ENCODE assay signal across 13 cellular contexts in genomic region chr21:36910581-36911307, GRCh38. TPM values are rescaled to one million over a fixed set of nuclear protein-coding genes. Genes with fewer than 3 reads are reported as not detected.
A peak's percentile ranks its signal among the peaks of the same experiment; 100 is the strongest.
DNase-seq lines count a peak whose midpoint lies in the region; ATAC-seq and TF ChIP-seq lines count a peak whose summit lies in the region.
"Had no signal": no experiment of that assay in that cellular context is flagged by ENCODE, and none has a peak within 500 bp of the region (broad histone marks: within the 10 kb centered on the region; RNA-seq: fewer than 3 reads in every experiment).

No MANE protein-coding gene starts in this region.

- H2AK5ac ChIP-seq in IMR-90 (ENCODE audit: low read depth, low read length) = peak overlapping the region; percentile 100

- no peaks in the 10 kb centered on the region for H3K9me3 ChIP-seq in IMR-90 (ENCODE audit: control insufficient read depth, insufficient read depth, low read length)
- H3K9me3 ChIP-seq: Peyer's patch had no signal

- peak overlapping the region; percentile 90 for H2AFZ ChIP-seq in IMR-90 (replicated peaks; ENCODE audit: low read length, poor library complexity)

- peak; percentile 45 for DNase-seq in AG09319 (ENCODE audit: extremely low read depth, low read depth)
- peak; percentile 81 for DNase-seq in IMR-90
- peak; percentile 70 for DNase-seq in choroid plexus epithelial cell (ENCODE audit: low read depth)
- DNase-seq in left kidney (ENCODE audit: low read depth, low spot score) = peak; percentile 70
- DNase-seq in GM13976 (ENCODE audit: low spot score) = no peak
- no peak for DNase-seq in NCI-H1105 (lab: John Stamatoyannopoulos, UW)
- no peak for DNase-seq in GM19240 (ENCODE audit: insufficient read length, low spot score)
- DNase-seq: activated gamma-delta T cell; effector CD4-positive, alpha-beta T cell; NCI-H2081 treated with DMSO at 0.1 percent for 48 hours; Peyer's patch; stimulated activated naive CD8-positive, alpha-beta T cell treated with anti-CD3 and anti-CD28 coated beads, Interleukin-15, amount 100 ng/mL, for 72 hours had no signal

- H2AK9ac ChIP-seq in IMR-90 (replicated peaks; ENCODE audit: low read depth, low read length, poor library complexity) = peak overlapping the region; percentile 84

- no peak for TF ChIP-seq CTCF in AG09319 (IDR thresholded peaks at IDR 0.05; ENCODE audit: low read depth, low read length)
- no peak for TF ChIP-seq CTCF in IMR-90 (conservative IDR thresholded peaks at IDR 0.05; ENCODE audit: low read depth, low read length)
- TF ChIP-seq CTCF in choroid plexus epithelial cell (conservative IDR thresholded peaks at IDR 0.05; ENCODE audit: low read depth, low read length) = no peak
- TF ChIP-seq CTCF in GM13976 (IDR thresholded peaks at IDR 0.05; ENCODE audit: borderline replicate concordance, control extremely low read depth, extremely low read depth, insufficient read depth, missing control alignments) = no peak

- CTCF ChIA-PET in IMR-90 (lab: Yijun Ruan, JAX) = no interaction called here

- H3K4me1 ChIP-seq in IMR-90 (ENCODE audit: control insufficient read depth, insufficient read depth, low read length) = peaks cover 16% of the 10 kb centered on the region
- H3K4me1 ChIP-seq: Peyer's patch had no signal

- H3K4me3 ChIP-seq in IMR-90 (ENCODE audit: insufficient read depth, low read depth, low read length) (no peak overlapping the region), choroid plexus epithelial cell (ENCODE audit: low read depth, low read length) (peak overlapping the region; percentile 7)
- H3K4me3 ChIP-seq: Peyer's patch had no signal

- H3K27ac ChIP-seq in IMR-90 (ENCODE audit: insufficient read depth, low read length) = peak overlapping the region; percentile 99
- H3K27ac ChIP-seq: Peyer's patch had no signal

- no peaks in the 10 kb centered on the region for H4K20me1 ChIP-seq in IMR-90 (ENCODE audit: insufficient read depth, low read length)

- TF ChIP-seq RAD21 in IMR-90 (IDR thresholded peaks at IDR 0.05; ENCODE audit: low read length) = no peak

- intact Hi-C loops in IMR-90 (cut with micrococcal nuclease) = no loop called here

- no peak for TF ChIP-seq POLR2A in IMR-90 (IDR thresholded peaks at IDR 0.05; ENCODE audit: low read depth, low read length)

- in situ Hi-C loops in IMR-90 (cut with MboI; ENCODE audit: low sequenced_read_pairs) (no loop called here), GM13976 (cut with MboI; ENCODE audit: low sequenced_read_pairs, unreplicated experiment) (no loop called here)

- WGBS in IMR-90 (ENCODE audit: extremely low coverage in 2 of 2, insufficient read length in 1 of 2), 2 experiments = 36% methylated on average over 8 of the region's 17 CpGs; no CpG with 5 or more reads in 1 of the 2 experiments

- peak overlapping the region; percentile 99 for H4K5ac ChIP-seq in IMR-90 (ENCODE audit: low read depth, low read length)

- peak; percentile 50 for ATAC-seq in IMR-90 (ENCODE audit: low read depth)
- no peak for ATAC-seq in GM18873 (IDR thresholded peaks at IDR 0.05; ENCODE audit: low FRiP score, unreplicated experiment)

- peak overlapping the region; percentile 100 for H2BK15ac ChIP-seq in IMR-90 (ENCODE audit: low read depth, low read length)

- no peaks in the 10 kb centered on the region for H3K27me3 ChIP-seq in IMR-90 (ENCODE audit: control insufficient read depth, insufficient read depth, low read length)
- H3K27me3 ChIP-seq: Peyer's patch had no signal

- peaks cover 9% of the 10 kb centered on the region for H3K9me1 ChIP-seq in IMR-90 (ENCODE audit: insufficient read depth, low read length)

- H2BK5ac ChIP-seq in IMR-90 (ENCODE audit: low read depth, low read length, poor library complexity, severe bottlenecking) = peak overlapping the region; percentile 100

- H3K18ac ChIP-seq in IMR-90 (ENCODE audit: low read depth, low read length) = peak overlapping the region; percentile 98

- peak overlapping the region; percentile 100 for H2BK120ac ChIP-seq in IMR-90 (ENCODE audit: low read depth, low read length)

- peak overlapping the region; percentile 100 for H4K91ac ChIP-seq in IMR-90 (ENCODE audit: insufficient read depth, low read depth, low read length)

- dilution Hi-C loops in IMR-90 (cut with HindIII; ENCODE audit: low sequenced_read_pairs, unreplicated experiment) = no loop called here

- no TSS peak for BruUV-seq in IMR-90 (replicated peaks; lab: Mats Ljungman, UMichigan)

- peaks cover 9 to 50% of the 10 kb centered on the region in 2 experiments for H3K79me1 ChIP-seq in IMR-90 (ENCODE audit: low read depth in 1 of 2, low read length in 2 of 2)

- peak overlapping the region; percentile 98 for H3K56ac ChIP-seq in IMR-90 (ENCODE audit: extremely low read depth, insufficient read depth, low read length)

- H2BK20ac ChIP-seq in IMR-90 (ENCODE audit: low read depth, low read length) = peak overlapping the region; percentile 100

- peak overlapping the region; percentile 99 to 100 for H4K8ac ChIP-seq in IMR-90 (ENCODE audit: low read depth in 2 of 2, low read length in 2 of 2)

- H3K36me3 ChIP-seq in IMR-90 (ENCODE audit: control insufficient read depth, insufficient read depth, low read length) = no peaks in the 10 kb centered on the region
- H3K36me3 ChIP-seq: Peyer's patch had no signal

- POLR2A ChIA-PET in IMR-90 (lab: Charles Lee; ENCODE audit: unreplicated experiment) = interaction anchor here (0.5 kb wide), 1 partner anchor 163 kb away, joined by 11 read pairs; no protein-coding TSS in a partner anchor

- peak overlapping the region; percentile 100 for H3K23ac ChIP-seq in IMR-90 (ENCODE audit: low read depth, low read length)

- peak overlapping the region; percentile 50 for H3K9ac ChIP-seq in IMR-90 (ENCODE audit: low read depth, low read length)

- H3K14ac ChIP-seq in IMR-90 (replicated peaks; ENCODE audit: low read depth, low read length) = peak overlapping the region; percentile 100

- H3K4me2 ChIP-seq in IMR-90 (ENCODE audit: low read depth, low read length) = peak overlapping the region; percentile 40

- H3K4ac ChIP-seq in IMR-90 (ENCODE audit: low read depth, low read length) = peak overlapping the region; percentile 100

TF ChIP-seq in IMR-90, 13 proteins besides CTCF, POLR2A, EP300 and RAD21:
- TF ChIP-seq SMC3 (IDR thresholded peaks at IDR 0.05; ENCODE audit: low read depth, low read length) = no peak
- peak; percentile 26; the same call in 1 of the 2 replicates for TF ChIP-seq MAZ (IDR thresholded peaks at IDR 0.05; ENCODE audit: borderline replicate concordance, low read depth, low read length)
- TF ChIP-seq RCOR1 (IDR thresholded peaks at IDR 0.05; ENCODE audit: insufficient replicate concordance, low read length) = no peak
- no peak for TF ChIP-seq RFX5 (IDR thresholded peaks at IDR 0.05; ENCODE audit: low read depth, low read length)
- TF ChIP-seq MAFK (IDR thresholded peaks at IDR 0.05; ENCODE audit: low read depth, low read length) = no peak
- TF ChIP-seq CEBPB (IDR thresholded peaks at IDR 0.05; ENCODE audit: low read depth, low read length) = peak; percentile 74
- TF ChIP-seq FOS (IDR thresholded peaks at IDR 0.05; ENCODE audit: low read depth, low read length) = no peak
- TF ChIP-seq CHD1 (IDR thresholded peaks at IDR 0.05; ENCODE audit: low read depth, low read length) = no peak
- no peak for TF ChIP-seq NFE2L2 (IDR thresholded peaks at IDR 0.05; ENCODE audit: low read depth, low read length)
- TF ChIP-seq USF2 (IDR thresholded peaks at IDR 0.05; ENCODE audit: low read depth, low read length) = no peak
- TF ChIP-seq MXI1 (IDR thresholded peaks at IDR 0.05; ENCODE audit: borderline replicate concordance, low read depth, low read length) = no peak
- TF ChIP-seq ELK1 (IDR thresholded peaks at IDR 0.05; ENCODE audit: borderline replicate concordance, low read depth, low read length) = no peak
TF ChIP-seq in IMR-90: peak in this region for 2.

RNA-seq across cellular contexts. Expression of gene HLCS, which starts 55.7 kb away (rescaled TPM):
- total RNA-seq in IMR-90 (2012; rRNA removed) = 18.1 and 21.0 TPM in 2 replicates
- 8.6 and 10.6 TPM in 2 replicates for polyA plus RNA-seq in IMR-90 (2012; rRNA removed)
- polyA plus RNA-seq in IMR-90 (2012; cell fraction: cytosol; rRNA removed) = 4.1 and 5.8 TPM in 2 replicates
- polyA plus RNA-seq in IMR-90 (2012; cell fraction: nucleus; rRNA removed; ENCODE audit: low replicate concordance) = 4.2 and 15.2 TPM in 2 replicates

Comparison
In these comparisons a context has a peak if more than half of its experiments do, and no peak if none do; other contexts are left out.
1. DNase-seq: peak in AG09319 (single experiment), IMR-90 (single experiment), choroid plexus epithelial cell (single experiment) and left kidney (single experiment); none in GM13976 (single experiment), NCI-H1105 (single experiment) and GM19240 (single experiment).